In the genomic region with DNA sequence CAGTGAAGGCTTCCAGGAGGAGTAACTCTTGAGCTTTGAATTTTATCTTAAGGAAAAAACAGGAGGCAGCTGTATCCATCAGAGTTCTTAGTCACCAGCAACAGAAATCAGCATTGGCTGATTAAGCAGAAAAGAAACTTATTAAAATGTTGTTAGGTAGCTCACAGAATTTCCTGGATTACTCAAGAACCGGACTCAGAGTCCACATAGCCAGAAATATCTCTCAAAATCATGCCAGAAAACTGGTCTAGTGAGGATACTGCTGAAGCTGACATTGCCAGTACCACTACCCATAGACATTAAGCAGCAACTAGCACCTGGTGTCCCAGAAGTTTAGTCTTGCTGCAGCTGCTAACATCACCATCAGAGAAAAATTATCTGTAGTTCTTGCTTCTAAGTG, we compare ENCODE assay signal across 18 cellular contexts.
"Had no signal": no experiment of that assay in that cellular context is flagged by ENCODE, and none has a peak within 500 bp of the region (broad histone marks: within the 10 kb centered on the region; RNA-seq: fewer than 3 reads in every experiment).

No MANE protein-coding gene starts in this region.

- H3K9me2 ChIP-seq: SK-N-SH had no signal

- H3K36me3 ChIP-seq: cardiac muscle cell, esophagus squamous epithelium, heart right ventricle, upper lobe of right lung, WERI-Rb-1 had no signal

- H3K4me2 ChIP-seq: SK-N-SH had no signal

- H3K4me1 ChIP-seq: heart right ventricle, upper lobe of right lung had no signal

- H3K27me3 ChIP-seq: cardiac muscle cell, esophagus squamous epithelium, upper lobe of right lung had no signal

- H3K4me3 ChIP-seq: cardiac muscle cell, esophagus squamous epithelium, heart right ventricle, lung, upper lobe of right lung had no signal

- H3K9me3 ChIP-seq: esophagus squamous epithelium, heart right ventricle, SK-N-SH, upper lobe of right lung had no signal

- H3K27ac ChIP-seq: cardiac muscle cell, esophagus squamous epithelium, heart right ventricle, upper lobe of right lung, WERI-Rb-1 had no signal

- DNase-seq: activated CD4-positive, CD25-positive, alpha-beta regulatory T cell treated with anti-CD3 and anti-CD28 coated beads, Interleukin-2, amount 50 U/mL, for 72 hours; activated naive CD4-positive, alpha-beta T cell treated with Interleukin-2 at 50 U/mL for 16 hours; activated naive CD8-positive, alpha-beta T cell treated with anti-CD3 and anti-CD28 coated beads for 36 hours; activated T-cell treated with anti-CD3 and anti-CD28 coated beads, Interleukin-2, amount 50 U/mL, for 4 hours; amniotic stem cell; effector CD8-positive, alpha-beta T cell; esophagus squamous epithelium; heart right ventricle; islet precursor cell; natural killer cell; SK-N-SH; stimulated activated CD4-positive, alpha-beta T cell treated with anti-CD3 and anti-CD28 coated beads, Interleukin-4, amount 100 ng/mL, for 4 hours; stimulated activated naive CD8-positive, alpha-beta T cell treated with anti-CD3 and anti-CD28 coated beads, Interleukin-15, Interleukin-2, amounts not matched to agents 100 U/mL and 50 U/mL, for 24 hours; T-helper 2 cell; upper lobe of right lung; WERI-Rb-1 had no signal
